13 cellular contexts compared by ENCODE assay signal in the genomic region with DNA sequence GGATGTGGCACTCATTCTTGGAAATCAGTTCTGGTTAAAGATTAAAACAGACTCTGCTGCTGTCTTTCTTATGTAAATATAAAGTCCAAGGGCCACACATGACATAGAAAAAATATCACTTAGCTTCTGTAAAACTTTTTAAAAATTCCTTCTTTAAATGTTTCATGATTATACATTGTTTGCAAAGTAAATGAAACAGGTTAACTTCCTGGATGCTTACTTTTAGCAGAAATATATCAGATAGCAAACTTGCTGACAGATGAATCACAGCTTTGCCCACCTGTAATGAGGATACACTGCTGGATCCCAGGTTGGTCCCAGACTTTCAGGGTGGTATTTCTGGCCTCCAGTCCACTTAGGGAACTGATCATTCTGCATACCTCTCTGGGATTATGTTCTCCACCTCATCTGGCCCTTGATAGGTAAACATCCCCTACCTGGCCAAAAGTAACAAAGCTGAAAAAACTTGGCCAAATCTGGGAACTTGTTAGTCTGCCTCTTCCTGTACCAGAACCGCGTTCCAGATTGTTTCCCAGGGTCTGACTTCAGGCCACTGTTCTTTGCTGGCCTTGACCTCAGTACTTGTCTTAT.
"Had no signal": no experiment of that assay in that cellular context is flagged by ENCODE, and none has a peak within 500 bp of the region (broad histone marks: within the 10 kb centered on the region; RNA-seq: fewer than 3 reads in every experiment).

No MANE protein-coding gene starts in this region.

- H3K4me1 ChIP-seq: gastroesophageal sphincter, lower lobe of right lung, sigmoid colon had no signal

- H3K4me3 ChIP-seq: gastroesophageal sphincter, lower lobe of right lung, sigmoid colon had no signal

- ATAC-seq: gastroesophageal sphincter; natural killer cell; stimulated activated naive CD8-positive, alpha-beta T cell treated with anti-CD3 and anti-CD28 coated beads, Interleukin-15, Interleukin-2, amounts not matched to agents 100 U/mL and 50 U/mL, for 24 hours; WTC11 had no signal

- H3K27me3 ChIP-seq: gastroesophageal sphincter, sigmoid colon had no signal

- H3K36me3 Mint-ChIP-seq: natural killer cell, WTC11 had no signal

- DNase-seq: activated CD4-positive, alpha-beta T cell treated with anti-CD3 and anti-CD28 coated beads, Interleukin-2, amount 10 ng/mL, durations not matched to agents 24 days and 14 days; activated naive CD4-positive, alpha-beta T cell treated with anti-CD3 and anti-CD28 coated beads for 36 hours; effector memory CD4-positive, alpha-beta T cell; lower lobe of right lung; natural killer cell; occipital lobe; sigmoid colon; stimulated activated CD4-positive, alpha-beta T cell treated with anti-CD3 and anti-CD28 coated beads, Interleukin-12 subunit alpha, Interleukin-12 subunit beta, amount 100 ng/mL, for 4 hours; stimulated activated CD4-positive, alpha-beta T cell treated with anti-CD3 and anti-CD28 coated beads, Interleukin-2, amount 100 ng/mL, for 48 hours; stimulated activated naive CD8-positive, alpha-beta T cell treated with anti-CD3 and anti-CD28 coated beads, Interleukin-15, Interleukin-2, amounts not matched to agents 100 U/mL and 50 U/mL, for 24 hours had no signal

- H3K9me3 Mint-ChIP-seq: activated CD4-positive, alpha-beta T cell treated with anti-CD3 and anti-CD28 coated beads, Interleukin-2, amount 10 ng/mL, durations not matched to agents 24 days and 14 days; activated naive CD4-positive, alpha-beta T cell treated with anti-CD3 and anti-CD28 coated beads for 36 hours; natural killer cell; T-helper 1 cell treated with Interleukin-12 subunit alpha and Interleukin-12 subunit beta and Interleukin-4 antibody, amounts not matched to agents 30 μg/mL and 1 μg/mL, for 36 hours; WTC11 had no signal

- H3K4me1 Mint-ChIP-seq: activated CD4-positive, alpha-beta T cell treated with anti-CD3 and anti-CD28 coated beads, Interleukin-2, amount 10 ng/mL, durations not matched to agents 24 days and 14 days; natural killer cell had no signal

- H3K4me3 Mint-ChIP-seq: activated CD4-positive, alpha-beta T cell treated with anti-CD3 and anti-CD28 coated beads, Interleukin-2, amount 10 ng/mL, durations not matched to agents 24 days and 14 days; activated naive CD4-positive, alpha-beta T cell treated with anti-CD3 and anti-CD28 coated beads for 36 hours; natural killer cell; T-helper 1 cell treated with Interleukin-12 subunit alpha and Interleukin-12 subunit beta and Interleukin-4 antibody, amounts not matched to agents 30 μg/mL and 1 μg/mL, for 36 hours; WTC11 had no signal

- H3K27ac Mint-ChIP-seq: activated CD4-positive, alpha-beta T cell treated with anti-CD3 and anti-CD28 coated beads, Interleukin-2, amount 10 ng/mL, durations not matched to agents 24 days and 14 days; activated naive CD4-positive, alpha-beta T cell treated with anti-CD3 and anti-CD28 coated beads for 36 hours; natural killer cell; T-helper 1 cell treated with Interleukin-12 subunit alpha and Interleukin-12 subunit beta and Interleukin-4 antibody, amounts not matched to agents 30 μg/mL and 1 μg/mL, for 36 hours had no signal

- H3K27ac ChIP-seq: gastroesophageal sphincter, lower lobe of right lung, sigmoid colon had no signal

- H3K36me3 ChIP-seq: gastroesophageal sphincter, lower lobe of right lung, sigmoid colon had no signal

- H3K9me3 ChIP-seq: gastroesophageal sphincter, lower lobe of right lung, sigmoid colon had no signal
